In genomic region chr4:155529197-155529596, GRCh38 we compare ENCODE assay signal across 9 cellular contexts.
A peak's percentile ranks its signal among the peaks of the same experiment; 100 is the strongest.
DNase-seq lines count a peak whose midpoint lies in the region; ATAC-seq and TF ChIP-seq lines count a peak whose summit lies in the region.
"Had no signal": no experiment of that assay in that cellular context is flagged by ENCODE, and none has a peak within 500 bp of the region (broad histone marks: within the 10 kb centered on the region; RNA-seq: fewer than 3 reads in every experiment).

No MANE protein-coding gene starts in this region.

- H3K27me3 ChIP-seq in H7 (ENCODE audit: control insufficient read depth, insufficient read depth, low read length) (no peaks in the 10 kb centered on the region), kidney epithelial cell (ENCODE audit: control insufficient read depth, insufficient read depth, low read length) (no peaks in the 10 kb centered on the region)

- H3K4me3 ChIP-seq in H7 (ENCODE audit: insufficient read depth, low read depth, low read length) (no peak overlapping the region), kidney epithelial cell (ENCODE audit: low read depth, low read length) (no peak overlapping the region)

- DNase-seq in DMS53 treated with DMSO at 0.1 percent for 48 hours (lab: John Stamatoyannopoulos, UW; ENCODE audit: unreplicated experiment) (peak; percentile 2), H7 (peak; percentile 26), UCSD-AML1 (lab: John Stamatoyannopoulos, UW; ENCODE audit: unreplicated experiment) (peak; percentile 14), kidney epithelial cell (ENCODE audit: low read depth) (no peak), nucleus accumbens (lab: John Stamatoyannopoulos, UW) (no peak), NCI-H446 treated with DMSO at 0.1 percent for 48 hours (lab: John Stamatoyannopoulos, UW) (no peak)
- DNase-seq in stimulated activated naive CD8-positive, alpha-beta T cell treated with anti-CD3 and anti-CD28 coated beads, Interleukin-15, Interleukin-2, amounts not matched to agents 100 U/mL and 50 U/mL, for 24 hours: no peak
- DNase-seq: NCI-H1092 treated with DMSO at 0.1 percent for 48 hours had no signal

- peak; percentile 33 for TF ChIP-seq CTCF in kidney epithelial cell (IDR thresholded peaks at IDR 0.05; ENCODE audit: insufficient read depth, low read length, poor library complexity, severe bottlenecking)

- H3K36me3 ChIP-seq in H7 (replicated peaks; ENCODE audit: control insufficient read depth, insufficient read depth, low read length) (no peaks in the 10 kb centered on the region), kidney epithelial cell (ENCODE audit: control insufficient read depth, insufficient read depth, low read length) (no peaks in the 10 kb centered on the region)

- ATAC-seq in GM19455 (IDR thresholded peaks at IDR 0.05; ENCODE audit: unreplicated experiment): no peak
- ATAC-seq in stimulated activated naive CD8-positive, alpha-beta T cell treated with anti-CD3 and anti-CD28 coated beads, Interleukin-15, Interleukin-2, amounts not matched to agents 100 U/mL and 50 U/mL, for 24 hours: no peak

Comparison
In these comparisons a context has a peak if more than half of its experiments do, and no peak if none do; other contexts are left out.
1. DNase-seq: peak in DMS53 treated with DMSO at 0.1 percent for 48 hours (single experiment), H7 (single experiment) and UCSD-AML1 (single experiment); none in kidney epithelial cell (single experiment), nucleus accumbens (0 of 56), stimulated activated naive CD8-positive, alpha-beta T cell treated with anti-CD3 and anti-CD28 coated beads, Interleukin-15, Interleukin-2, amounts not matched to agents 100 U/mL and 50 U/mL, for 24 hours (single experiment) and NCI-H446 treated with DMSO at 0.1 percent for 48 hours (single experiment).